14 cellular contexts compared by ENCODE assay signal in the genomic region with DNA sequence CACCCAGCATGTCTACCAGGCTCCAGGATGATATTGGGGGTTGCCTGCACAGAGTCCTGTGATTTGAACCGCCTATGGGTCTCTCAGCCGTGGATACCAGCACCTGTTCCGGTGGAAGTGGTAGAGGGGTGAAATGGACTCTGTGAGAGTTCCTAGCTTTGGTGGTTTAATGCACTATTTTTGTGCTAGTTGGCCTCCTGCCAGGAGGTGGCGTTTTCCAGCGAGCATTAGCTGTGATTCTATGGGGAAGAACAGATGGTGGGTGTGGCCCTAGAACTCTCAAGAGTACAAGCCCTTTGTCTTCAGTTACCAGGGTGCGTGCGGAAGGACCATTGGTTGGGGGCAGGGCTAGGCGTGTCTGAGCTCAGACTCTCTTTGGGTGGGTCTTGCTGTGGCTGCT.
DNase-seq lines count a peak whose midpoint lies in the region; ATAC-seq and TF ChIP-seq lines count a peak whose summit lies in the region.
"Had no signal": no experiment of that assay in that cellular context is flagged by ENCODE, and none has a peak within 500 bp of the region (broad histone marks: within the 10 kb centered on the region; RNA-seq: fewer than 3 reads in every experiment).

No MANE protein-coding gene starts in this region.

- H3K4me3 ChIP-seq in Karpas-422 (ENCODE audit: low read length), result no peak overlapping the region
- H3K4me3 ChIP-seq in endodermal cell (ENCODE audit: low read length), result no peak overlapping the region
- H3K4me3 ChIP-seq: PC-9 had no signal

- no peaks in the 10 kb centered on the region for H4K20me1 ChIP-seq in Karpas-422 (ENCODE audit: insufficient read depth, low read depth, low read length)

- H3K4me3 Mint-ChIP-seq in endodermal cell, result no peak overlapping the region
- H3K4me3 Mint-ChIP-seq: CD8-positive, alpha-beta memory T cell had no signal

- H3K36me3 Mint-ChIP-seq in endodermal cell (ENCODE audit: low read depth), result no peaks in the 10 kb centered on the region
- H3K36me3 Mint-ChIP-seq: CD8-positive, alpha-beta memory T cell had no signal

- H3K79me2 ChIP-seq in Karpas-422 (ENCODE audit: low read length), result no peaks in the 10 kb centered on the region

- no peak overlapping the region for H2AFZ ChIP-seq in Karpas-422 (ENCODE audit: low read length)
- H2AFZ ChIP-seq: PC-9 had no signal

- no peaks in the 10 kb centered on the region for H3K27me3 Mint-ChIP-seq in endodermal cell (ENCODE audit: insufficient read depth)

- H3K27ac ChIP-seq in Karpas-422 (ENCODE audit: low read length), result no peak overlapping the region
- no peak overlapping the region for H3K27ac ChIP-seq in endodermal cell (ENCODE audit: low read depth, low read length)
- H3K27ac ChIP-seq: PC-9 had no signal

- no peak overlapping the region for H3K4me2 ChIP-seq in Karpas-422 (ENCODE audit: low read depth, low read length, poor library complexity, severe bottlenecking)
- H3K4me2 ChIP-seq: PC-9, SK-N-SH had no signal

- H3K4me1 Mint-ChIP-seq in endodermal cell, result no peaks in the 10 kb centered on the region
- H3K4me1 Mint-ChIP-seq: CD8-positive, alpha-beta memory T cell had no signal

- H3K9me3 ChIP-seq in Karpas-422 (ENCODE audit: low read length) (no peaks in the 10 kb centered on the region), endodermal cell (ENCODE audit: control insufficient read depth, low read length) (no peaks in the 10 kb centered on the region)
- H3K9me3 ChIP-seq: SK-N-SH had no signal

- DNase-seq in Karpas-422 (peak; percentile 56), NCI-H748 treated with DMSO at 0.1 percent for 48 hours (lab: John Stamatoyannopoulos, UW) (peak; percentile 18), endodermal cell (peak; percentile 63), DMS79 treated with DMSO at 0.1 percent for 48 hours (lab: John Stamatoyannopoulos, UW) (no peak)
- DNase-seq: CD8-positive, alpha-beta memory T cell; GOT3; NCI-H1436 treated with DMSO at 0.1 percent for 48 hours; NCI-H510A treated with DMSO at 0.1 percent for 48 hours; PC-9; SK-N-SH; T-helper 1 cell had no signal

- ATAC-seq in HG03432 (IDR thresholded peaks at IDR 0.05; ENCODE audit: unreplicated experiment) (no peak), GM18517 (IDR thresholded peaks at IDR 0.05; ENCODE audit: unreplicated experiment) (no peak)

- H3K9me2 ChIP-seq in Karpas-422 (replicated peaks; ENCODE audit: insufficient read depth, low read length), result no peaks in the 10 kb centered on the region
- H3K9me2 ChIP-seq: SK-N-SH had no signal

- H3K9ac ChIP-seq in Karpas-422 (ENCODE audit: low read length) (no peak overlapping the region), endodermal cell (ENCODE audit: extremely low read depth, low read length, poor library complexity, severe bottlenecking) (no peak overlapping the region)
- H3K9ac ChIP-seq: SK-N-SH had no signal

- WGBS in endodermal cell (ENCODE audit: insufficient coverage in 1 of 2, insufficient read length in 1 of 2), 2 experiments, result 97% methylated on average over 8 of the region's 8 CpGs; no CpG with 5 or more reads in 1 of the 2 experiments

- H3K27ac Mint-ChIP-seq in endodermal cell, result no peak overlapping the region
- H3K27ac Mint-ChIP-seq: CD8-positive, alpha-beta memory T cell had no signal

- no peaks in the 10 kb centered on the region for H3K4me1 ChIP-seq in Karpas-422 (ENCODE audit: low read length)
- no peaks in the 10 kb centered on the region for H3K4me1 ChIP-seq in endodermal cell (ENCODE audit: control insufficient read depth, insufficient read depth, low read length)

- H3K27me3 ChIP-seq in Karpas-422 (ENCODE audit: low read length), result no peaks in the 10 kb centered on the region
- no peaks in the 10 kb centered on the region for H3K27me3 ChIP-seq in endodermal cell (ENCODE audit: control insufficient read depth, insufficient read depth, low read length, poor library complexity, severe bottlenecking)

- H3K36me3 ChIP-seq in Karpas-422 (ENCODE audit: insufficient read depth, low read length), result no peaks in the 10 kb centered on the region
- H3K36me3 ChIP-seq in endodermal cell (ENCODE audit: control insufficient read depth, insufficient read depth, low read length), result no peaks in the 10 kb centered on the region

- peaks cover 41% of the 10 kb centered on the region for H3K9me3 Mint-ChIP-seq in endodermal cell

- TF ChIP-seq CTCF in GM12873 (IDR thresholded peaks at IDR 0.05; ENCODE audit: insufficient read depth, low read depth, low read length, missing control alignments) (peak; percentile 6), endodermal cell (conservative IDR thresholded peaks at IDR 0.05) (no peak)
